ENCODE assay signal across 1 cellular context in genomic region chr12:120872487-120872886, GRCh38.
TF ChIP-seq lines count a peak whose summit lies in the region.

No MANE protein-coding gene starts in this region.

TF ChIP-seq in GM12891, 5 proteins besides CTCF, POLR2A, EP300 and RAD21 (continued from another document):
- TF ChIP-seq POLR2AphosphoS5 (IDR thresholded peaks at IDR 0.05; ENCODE audit: low read depth, low read length) = no peak
- no peak for TF ChIP-seq POU2F2 (IDR thresholded peaks at IDR 0.05; ENCODE audit: low read depth, low read length)
- no peak for TF ChIP-seq TAF1 (IDR thresholded peaks at IDR 0.05; ENCODE audit: low read depth, low read length)
